ENCODE assay signal across 9 cellular contexts in the genomic region with DNA sequence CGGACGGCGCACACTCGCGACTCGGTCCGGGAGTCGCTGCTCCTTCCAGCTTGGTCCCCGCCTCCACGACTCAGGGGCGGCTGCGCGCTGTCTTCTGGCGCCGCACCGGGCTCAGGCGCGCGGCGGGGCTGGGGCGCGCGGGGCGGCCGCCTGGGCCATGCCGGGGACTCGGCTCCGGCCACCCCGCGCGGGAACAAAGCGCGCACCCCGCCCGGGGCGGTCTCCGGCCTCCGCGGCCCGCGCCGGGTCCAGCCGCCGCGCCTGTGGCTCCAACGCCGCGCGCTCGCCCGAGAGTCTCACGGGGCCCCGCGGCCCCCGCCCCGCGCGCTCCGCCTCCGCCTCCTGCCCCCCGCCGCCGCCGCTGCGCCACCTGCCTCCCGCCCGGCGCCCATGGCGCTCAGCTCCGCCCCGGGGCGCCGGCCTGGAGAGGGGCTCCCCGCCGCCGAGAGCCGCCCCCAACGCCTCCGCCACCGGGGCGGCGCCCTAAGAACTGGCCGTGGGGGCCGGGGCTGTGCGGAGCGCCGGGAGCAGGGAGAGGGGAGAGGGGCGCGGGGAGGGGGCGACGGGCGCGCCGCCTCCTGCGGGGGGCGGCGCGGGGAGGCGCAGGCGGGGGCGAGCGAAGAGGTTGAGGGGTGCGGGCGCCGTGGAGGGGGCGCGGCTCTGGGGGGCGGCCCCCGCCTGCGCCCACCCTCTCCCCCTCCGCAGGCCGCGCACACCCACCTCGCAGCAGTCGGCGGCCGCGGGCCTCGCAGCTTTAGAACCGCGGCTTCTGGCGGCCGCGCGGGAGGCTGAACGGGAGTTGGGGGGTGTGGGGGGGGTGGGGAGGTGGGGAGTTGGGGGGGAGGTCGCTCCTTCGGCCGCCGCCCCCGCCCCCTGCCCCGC. TPM values are rescaled to one million over a fixed set of nuclear protein-coding genes. Genes with fewer than 3 reads are reported as not detected.
DNase-seq lines count a peak whose midpoint lies in the region; ATAC-seq and TF ChIP-seq lines count a peak whose summit lies in the region.
"Had no signal": no experiment of that assay in that cellular context is flagged by ENCODE, and none has a peak within 500 bp of the region (broad histone marks: within the 10 kb centered on the region; RNA-seq: fewer than 3 reads in every experiment).

No MANE protein-coding gene starts in this region.

- no peaks in the 10 kb centered on the region; the same call in none of the 2 replicates for H3K27me3 ChIP-seq in Caco-2 (replicated peaks; ENCODE audit: control insufficient read depth, insufficient read depth, low read length)
- no peaks in the 10 kb centered on the region for H3K27me3 ChIP-seq in WERI-Rb-1 (ENCODE audit: insufficient read depth, low read depth, severe bottlenecking)
- H3K27me3 ChIP-seq in PC-3 (ENCODE audit: low read length) = peaks cover 25% of the 10 kb centered on the region

- H3K27ac Mint-ChIP-seq in Caco-2 (ENCODE audit: unreplicated experiment) (no peak overlapping the region), memory B cell (no peak overlapping the region)
- H3K27ac Mint-ChIP-seq: activated naive CD4-positive, alpha-beta T cell treated with anti-CD3 and anti-CD28 coated beads, Interleukin-2, amount 50 U/mL, for 24 hours had no signal

- H3K36me3 Mint-ChIP-seq in Caco-2 (ENCODE audit: insufficient read depth, unreplicated experiment) = no peaks in the 10 kb centered on the region
- H3K36me3 Mint-ChIP-seq in memory B cell = peaks cover 3% of the 10 kb centered on the region
- H3K36me3 Mint-ChIP-seq: activated naive CD4-positive, alpha-beta T cell treated with anti-CD3 and anti-CD28 coated beads, Interleukin-2, amount 50 U/mL, for 24 hours had no signal

- peak in 1 of 2 experiments; percentile 40 for DNase-seq in Caco-2
- DNase-seq in WERI-Rb-1 = peak; percentile 33
- DNase-seq in memory B cell (ENCODE audit: low spot score in 2 of 2) = peak; percentile 49 to 64
- no peak for DNase-seq in NCI-H1105 treated with DMSO at 0.1 percent for 48 hours (lab: John Stamatoyannopoulos, UW)
- DNase-seq in PC-3 = no peak
- no peak for DNase-seq in NCI-H1694 (lab: John Stamatoyannopoulos, UW)
- DNase-seq in activated effector memory CD4-positive, alpha-beta T cell treated with anti-CD3 and anti-CD28 coated beads, Interleukin-2, amount 50 U/mL, for 16 hours = no peak

- BruUV-seq in Caco-2 (replicated peaks; lab: Mats Ljungman, UMichigan) (no TSS peak), PC-3 (replicated peaks; lab: Mats Ljungman, UMichigan) (no TSS peak)

- H3K4me3 Mint-ChIP-seq in Caco-2 (ENCODE audit: unreplicated experiment) = peak overlapping the region; percentile 58
- H3K4me3 Mint-ChIP-seq in memory B cell = peak overlapping the region; percentile 93

- H3K27me3 Mint-ChIP-seq in Caco-2 (ENCODE audit: insufficient read depth, unreplicated experiment) (peaks cover 22% of the 10 kb centered on the region), memory B cell (no peaks in the 10 kb centered on the region)

- H3K9me3 Mint-ChIP-seq in Caco-2 (ENCODE audit: unreplicated experiment) (no peaks in the 10 kb centered on the region), memory B cell (no peaks in the 10 kb centered on the region)
- H3K9me3 Mint-ChIP-seq: activated naive CD4-positive, alpha-beta T cell treated with anti-CD3 and anti-CD28 coated beads, Interleukin-2, amount 50 U/mL, for 24 hours had no signal

- H3K4me3 ChIP-seq in Caco-2 (ENCODE audit: low read depth, low read length) = peak overlapping the region; percentile 39
- peak overlapping the region; percentile 66 for H3K4me3 ChIP-seq in WERI-Rb-1 (ENCODE audit: low read depth, low read length)
- H3K4me3 ChIP-seq in PC-3 (ENCODE audit: low read length) = no peak overlapping the region

- no peaks in the 10 kb centered on the region for H3F3A ChIP-seq in PC-3 (ENCODE audit: low read length, unreplicated experiment)

- no peak overlapping the region for H3K9ac ChIP-seq in PC-3 (ENCODE audit: low read length)

- H3K4me1 ChIP-seq in Caco-2 (peaks cover 4% of the 10 kb centered on the region; the same call in 1 of the 2 replicates), PC-3 (ENCODE audit: insufficient read depth, low read length) (no peaks in the 10 kb centered on the region)

- no peaks in the 10 kb centered on the region for H4K20me1 ChIP-seq in PC-3 (ENCODE audit: low read length)

- ATAC-seq in GM21423 (IDR thresholded peaks at IDR 0.05; ENCODE audit: unreplicated experiment) (peak; percentile 29), memory B cell (ENCODE audit: low read depth) (peak; percentile 48), PC-3 (no peak)

- no peaks in the 10 kb centered on the region for H3K4me1 Mint-ChIP-seq in Caco-2 (ENCODE audit: low read depth, unreplicated experiment)
- peaks cover 29% of the 10 kb centered on the region for H3K4me1 Mint-ChIP-seq in memory B cell

- peak overlapping the region; percentile 77 for H3K27ac ChIP-seq in WERI-Rb-1
- no peak overlapping the region for H3K27ac ChIP-seq in PC-3 (ENCODE audit: low read length)

- H3K9me3 ChIP-seq in Caco-2 = no peaks in the 10 kb centered on the region
- H3K9me3 ChIP-seq in WERI-Rb-1 (ENCODE audit: severe bottlenecking) = no peaks in the 10 kb centered on the region
- no peaks in the 10 kb centered on the region for H3K9me3 ChIP-seq in PC-3 (ENCODE audit: low read length)

- H3K79me2 ChIP-seq in PC-3 (ENCODE audit: low read length) = no peaks in the 10 kb centered on the region

- intact Hi-C loops in Caco-2 (cut with micrococcal nuclease; ENCODE audit: unreplicated experiment) = loop anchor here (10.0 kb wide), 2 partner anchors 64 to 224 kb away; no protein-coding TSS in a partner anchor
- intact Hi-C loops in PC-3 (cut with micrococcal nuclease) = loop anchor here (5.0 kb wide), 1 partner anchor 226 kb away; no protein-coding TSS in a partner anchor

- CTCF ChIA-PET in Caco-2 (lab: Charles Lee) = interaction anchor here (0.6 kb wide), 1 partner anchor 221 kb away, joined by 4 read pairs; no protein-coding TSS in a partner anchor
- CTCF ChIA-PET in PC-3 (lab: Charles Lee) = no interaction called here

- H3K36me3 ChIP-seq in Caco-2 (ENCODE audit: control insufficient read depth, insufficient read depth, low read length) (no peaks in the 10 kb centered on the region), WERI-Rb-1 (no peaks in the 10 kb centered on the region), PC-3 (ENCODE audit: low read depth, low read length) (no peaks in the 10 kb centered on the region)

- no peak for TF ChIP-seq CTCF in Caco-2 (IDR thresholded peaks at IDR 0.05; ENCODE audit: insufficient read depth in 1 of 2, low read depth in 1 of 2, low read length in 1 of 2, severe bottlenecking in 1 of 2, unreplicated experiment in 1 of 2)
- no peak for TF ChIP-seq CTCF in WERI-Rb-1 (IDR thresholded peaks at IDR 0.05; ENCODE audit: low read depth, low read length)
- TF ChIP-seq CTCF in PC-3 (conservative IDR thresholded peaks at IDR 0.05; ENCODE audit: low read depth, low read length) = no peak

- POLR2A ChIA-PET in Caco-2 (lab: Charles Lee) (no interaction called here), PC-3 (lab: Charles Lee; ENCODE audit: unreplicated experiment) (no interaction called here)

- H3K9me2 ChIP-seq in PC-3 (replicated peaks; ENCODE audit: low read length) = no peaks in the 10 kb centered on the region

- H2AFZ ChIP-seq in PC-3 (ENCODE audit: low read length) = no peak overlapping the region

- no peak overlapping the region for H3K4me2 ChIP-seq in PC-3 (ENCODE audit: low read length)

RNA-seq across cellular contexts. Expression of a gene that starts 35.7 kb away (rescaled TPM):
- total RNA-seq in Caco-2 (2022) (0.35 and 2.1 TPM in 2 replicates), PC-3 (2014; rRNA removed) (not detected in 2 replicates)

Comparison
In these comparisons a context has a peak if more than half of its experiments do, and no peak if none do; other contexts are left out.
1. DNase-seq: peak in WERI-Rb-1 (single experiment) and memory B cell (2 of 2); none in NCI-H1105 treated with DMSO at 0.1 percent for 48 hours (single experiment), PC-3 (single experiment), NCI-H1694 (single experiment) and activated effector memory CD4-positive, alpha-beta T cell treated with anti-CD3 and anti-CD28 coated beads, Interleukin-2, amount 50 U/mL, for 16 hours (single experiment).